27 cellular contexts compared by ENCODE assay signal in the genomic region with DNA sequence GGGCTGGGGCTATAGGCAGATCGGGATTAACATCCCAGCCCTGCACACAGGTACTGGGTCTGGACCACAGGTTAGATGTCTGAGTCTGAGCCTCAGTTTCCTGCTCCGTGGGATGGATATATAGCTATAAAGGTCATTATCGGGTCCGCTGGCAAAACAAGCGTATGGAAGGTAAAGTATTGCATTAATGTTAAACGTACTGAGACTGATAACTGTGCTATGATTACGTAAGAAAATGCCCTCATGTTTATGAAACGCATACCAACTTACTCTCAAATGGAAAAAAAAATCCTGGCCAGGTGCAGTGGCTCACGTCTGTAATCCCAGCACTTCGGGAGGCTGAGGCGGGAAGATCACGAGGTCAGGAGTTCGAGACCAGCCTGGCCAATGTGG.
DNase-seq lines count a peak whose midpoint lies in the region; ATAC-seq and TF ChIP-seq lines count a peak whose summit lies in the region.
"Had no signal": no experiment of that assay in that cellular context is flagged by ENCODE, and none has a peak within 500 bp of the region (broad histone marks: within the 10 kb centered on the region; RNA-seq: fewer than 3 reads in every experiment).

No MANE protein-coding gene starts in this region.

- no peak overlapping the region for H3K4me3 ChIP-seq in breast epithelium
- no peak overlapping the region for H3K4me3 ChIP-seq in mammary epithelial cell (replicated peaks in 1 of 3; ENCODE audit: insufficient read depth in 1 of 3, low read depth in 2 of 3, low read length in 3 of 3)
- H3K4me3 ChIP-seq in BE2C (ENCODE audit: low read depth, low read length), result no peak overlapping the region
- H3K4me3 ChIP-seq: GM12878, left lung had no signal

- H3K4me1 ChIP-seq in breast epithelium, result peaks cover 3 to 6% of the 10 kb centered on the region in 2 donors
- peaks cover 4% of the 10 kb centered on the region for H3K4me1 ChIP-seq in mammary epithelial cell (ENCODE audit: insufficient read depth, low read length)
- peaks cover 36% of the 10 kb centered on the region for H3K4me1 ChIP-seq in BE2C

- no peak for ATAC-seq in activated T-helper 17 cell treated with anti-CD3 and anti-CD28 coated beads, Interleukin-2, amount 50 U/mL, for 72 hours (replicated peaks)
- no peak for ATAC-seq in stimulated activated naive CD8-positive, alpha-beta T cell treated with anti-CD3 and anti-CD28 coated beads, Interleukin-15, amount 100 ng/mL, for 72 hours
- ATAC-seq: esophagus mucosa, GM12878, left lung had no signal

- H3K9me3 Mint-ChIP-seq in activated T-helper 17 cell treated with anti-CD3 and anti-CD28 coated beads, Interleukin-2, amount 50 U/mL, for 72 hours, result no peaks in the 10 kb centered on the region
- H3K9me3 Mint-ChIP-seq in nephron progenitor cell, result no peaks in the 10 kb centered on the region
- no peaks in the 10 kb centered on the region for H3K9me3 Mint-ChIP-seq in stimulated activated naive CD8-positive, alpha-beta T cell treated with anti-CD3 and anti-CD28 coated beads, Interleukin-15, amount 100 ng/mL, for 72 hours
- H3K9me3 Mint-ChIP-seq: H9; T-helper 2 cell treated with Interferon-gamma antibody and Interleukin-4, amounts not matched to agents 5 μg/mL and 100 μg/mL, for 36 hours had no signal

- TF ChIP-seq CTCF in breast epithelium (IDR thresholded peaks at IDR 0.05), result no peak
- no peak for TF ChIP-seq CTCF in mammary epithelial cell (conservative IDR thresholded peaks at IDR 0.05 in 1 of 2, IDR thresholded peaks at IDR 0.05 in 1 of 2; ENCODE audit: extremely low read depth in 1 of 2, insufficient read depth in 1 of 2, low read depth in 1 of 2, low read length in 2 of 2)
- no peak for TF ChIP-seq CTCF in nephron progenitor cell (IDR thresholded peaks at IDR 0.05)
- TF ChIP-seq CTCF in BE2C (IDR thresholded peaks at IDR 0.05; ENCODE audit: low read depth, low read length), result no peak

- CTCF ChIA-PET in mammary epithelial cell (lab: Charles Lee; ENCODE audit: low non-redundant PET), result no interaction called here

- no peak for DNase-seq in breast epithelium (ENCODE audit: low spot score in 2 of 2)
- no peak for DNase-seq in mammary epithelial cell
- DNase-seq in nephron progenitor cell, result no peak
- no peak for DNase-seq in AML-193 (lab: John Stamatoyannopoulos, UW)
- no peak for DNase-seq in BE2C
- DNase-seq in stimulated activated naive CD8-positive, alpha-beta T cell treated with anti-CD3 and anti-CD28 coated beads, Interleukin-15, amount 100 ng/mL, for 72 hours, result no peak
- DNase-seq: ACHN; activated CD4-positive, alpha-beta T cell treated with anti-CD3 and anti-CD28 coated beads for 4 hours; activated gamma-delta T cell; activated T-cell treated with anti-CD3 and anti-CD28 coated beads, Interleukin-2, amount 50 U/mL, for 1 hour; cerebellar nuclear complex; dermis blood vessel endothelial cell; glutamatergic neuron; H9; Kasumi-1; left lung; mesendoderm; MV-4-11; NCI-H1436; NCI-H2081; NCI-H2227 treated with DMSO at 0.1 percent for 48 hours; SIG-M5; stimulated activated CD4-positive, alpha-beta T cell treated with anti-CD3 and anti-CD28 coated beads, Interleukin-4, amount 100 ng/mL, for 24 hours had no signal

- H3K4me1 Mint-ChIP-seq in activated T-helper 17 cell treated with anti-CD3 and anti-CD28 coated beads, Interleukin-2, amount 50 U/mL, for 72 hours, result peaks cover 21% of the 10 kb centered on the region
- H3K4me1 Mint-ChIP-seq in nephron progenitor cell, result peaks cover 50% of the 10 kb centered on the region
- peaks cover 86% of the 10 kb centered on the region for H3K4me1 Mint-ChIP-seq in stimulated activated naive CD8-positive, alpha-beta T cell treated with anti-CD3 and anti-CD28 coated beads, Interleukin-15, amount 100 ng/mL, for 72 hours

- TF ChIP-seq POLR2A in breast epithelium (IDR thresholded peaks at IDR 0.05), result no peak

- H3K9ac ChIP-seq in mammary epithelial cell (ENCODE audit: insufficient read depth, low read length), result no peak overlapping the region

- dilution Hi-C loops in mammary epithelial cell (cut with HindIII; ENCODE audit: low sequenced_read_pairs), result no loop called here

- intact Hi-C loops in breast epithelium (cut with DNase I; ENCODE audit: low total_unique reads) (loop anchor here (10.0 kb wide), 1 partner anchor 925 kb away; no protein-coding TSS in a partner anchor), mammary epithelial cell (cut with micrococcal nuclease) (no loop called here)

- peak overlapping the region; percentile 56 for H3K27ac Mint-ChIP-seq in activated T-helper 17 cell treated with anti-CD3 and anti-CD28 coated beads, Interleukin-2, amount 50 U/mL, for 72 hours
- H3K27ac Mint-ChIP-seq in nephron progenitor cell, result peak overlapping the region; percentile 68
- H3K27ac Mint-ChIP-seq in stimulated activated naive CD8-positive, alpha-beta T cell treated with anti-CD3 and anti-CD28 coated beads, Interleukin-15, amount 100 ng/mL, for 72 hours, result peak overlapping the region in 1 of 2 donors; percentile 90
- H3K27ac Mint-ChIP-seq: T-helper 2 cell treated with Interferon-gamma antibody and Interleukin-4, amounts not matched to agents 5 μg/mL and 100 μg/mL, for 36 hours had no signal

- BruUV-seq in mammary epithelial cell (replicated peaks; lab: Mats Ljungman, UMichigan), result no TSS peak

- no peak overlapping the region for H3K4me2 ChIP-seq in mammary epithelial cell (ENCODE audit: insufficient read depth, low read depth, low read length)

- H3K27ac ChIP-seq in breast epithelium (peak overlapping the region; percentile 78 to 81), mammary epithelial cell (ENCODE audit: insufficient read depth, low read depth, low read length) (no peak overlapping the region)
- H3K27ac ChIP-seq: left lung had no signal

- H4K20me1 ChIP-seq in mammary epithelial cell (ENCODE audit: insufficient read depth, low read length), result no peaks in the 10 kb centered on the region

- H3K27me3 Mint-ChIP-seq in activated T-helper 17 cell treated with anti-CD3 and anti-CD28 coated beads, Interleukin-2, amount 50 U/mL, for 72 hours, result no peaks in the 10 kb centered on the region
- no peaks in the 10 kb centered on the region for H3K27me3 Mint-ChIP-seq in nephron progenitor cell (ENCODE audit: low read depth, poor library complexity)
- H3K27me3 Mint-ChIP-seq in stimulated activated naive CD8-positive, alpha-beta T cell treated with anti-CD3 and anti-CD28 coated beads, Interleukin-15, amount 100 ng/mL, for 72 hours, result no peaks in the 10 kb centered on the region

- H3K36me3 Mint-ChIP-seq in activated T-helper 17 cell treated with anti-CD3 and anti-CD28 coated beads, Interleukin-2, amount 50 U/mL, for 72 hours (ENCODE audit: low read depth), result no peaks in the 10 kb centered on the region
- H3K36me3 Mint-ChIP-seq in nephron progenitor cell (ENCODE audit: low read depth), result peaks cover 18% of the 10 kb centered on the region

- H3K36me3 ChIP-seq in breast epithelium (no peaks in the 10 kb centered on the region), mammary epithelial cell (ENCODE audit: insufficient read depth, low read length) (no peaks in the 10 kb centered on the region), BE2C (peaks cover 3% of the 10 kb centered on the region; the same call in 1 of the 2 replicates)
- H3K36me3 ChIP-seq: left lung had no signal

- no peaks in the 10 kb centered on the region for H3K27me3 ChIP-seq in breast epithelium
- no peaks in the 10 kb centered on the region for H3K27me3 ChIP-seq in mammary epithelial cell (ENCODE audit: insufficient read depth, low read length)
- H3K27me3 ChIP-seq in BE2C, result no peaks in the 10 kb centered on the region
- H3K27me3 ChIP-seq: left lung had no signal

- no peaks in the 10 kb centered on the region for H3K79me2 ChIP-seq in mammary epithelial cell (ENCODE audit: insufficient read depth, low read length)

- no peaks in the 10 kb centered on the region for H3K9me3 ChIP-seq in breast epithelium
- H3K9me3 ChIP-seq in mammary epithelial cell (replicated peaks; ENCODE audit: insufficient read depth, low read length), result no peaks in the 10 kb centered on the region
- H3K9me3 ChIP-seq in BE2C, result no peaks in the 10 kb centered on the region
- H3K9me3 ChIP-seq: left lung had no signal

- no peak overlapping the region for H3K4me3 Mint-ChIP-seq in activated T-helper 17 cell treated with anti-CD3 and anti-CD28 coated beads, Interleukin-2, amount 50 U/mL, for 72 hours
- no peak overlapping the region for H3K4me3 Mint-ChIP-seq in nephron progenitor cell
- H3K4me3 Mint-ChIP-seq in stimulated activated naive CD8-positive, alpha-beta T cell treated with anti-CD3 and anti-CD28 coated beads, Interleukin-15, amount 100 ng/mL, for 72 hours, result no peak overlapping the region
- H3K4me3 Mint-ChIP-seq: H9; T-helper 2 cell treated with Interferon-gamma antibody and Interleukin-4, amounts not matched to agents 5 μg/mL and 100 μg/mL, for 36 hours had no signal

- in situ Hi-C loops in mammary epithelial cell (cut with MboI; ENCODE audit: low sequenced_read_pairs in 2 of 2), result no loop called here

- no peak overlapping the region for H2AFZ ChIP-seq in mammary epithelial cell (ENCODE audit: low read depth, low read length)

- WGBS in mammary epithelial cell (ENCODE audit: low coverage, missing lambda C conversion rate), result 81% methylated on average over 10 of the region's 13 CpGs
